In genomic region chr7:115748123-115748738, GRCh38 we compare ENCODE assay signal across 10 cellular contexts.
DNase-seq lines count a peak whose midpoint lies in the region; ATAC-seq and TF ChIP-seq lines count a peak whose summit lies in the region.
"Had no signal": no experiment of that assay in that cellular context is flagged by ENCODE, and none has a peak within 500 bp of the region (broad histone marks: within the 10 kb centered on the region; RNA-seq: fewer than 3 reads in every experiment).

No MANE protein-coding gene starts in this region.

- H3K4me3 ChIP-seq in choroid plexus epithelial cell (ENCODE audit: low read depth, low read length) (no peak overlapping the region), retinal pigment epithelial cell (ENCODE audit: low read length) (no peak overlapping the region), psoas muscle (no peak overlapping the region)

- no peak for ATAC-seq in psoas muscle

- no peaks in the 10 kb centered on the region for H3K36me3 ChIP-seq in psoas muscle (ENCODE audit: insufficient read depth in 1 of 2, low read depth in 1 of 2)

- H3K9me3 ChIP-seq in psoas muscle = no peaks in the 10 kb centered on the region

- no peaks in the 10 kb centered on the region for H3K27me3 ChIP-seq in psoas muscle (ENCODE audit: insufficient read depth in 3 of 3, low read length in 2 of 3)

- H3K4me1 ChIP-seq in psoas muscle = no peaks in the 10 kb centered on the region

- WGBS in psoas muscle, 3 donors = 57 to 62% (median 58%) methylated on average over 5 of the region's 5 CpGs

- intact Hi-C loops in psoas muscle (cut with DNase I) = no loop called here

- DNase-seq in NCI-H2171 treated with DMSO at 0.1 percent for 48 hours (lab: John Stamatoyannopoulos, UW) (peak; percentile 22), NCI-H2171 (lab: John Stamatoyannopoulos, UW) (no peak), NCI-H1417 (lab: John Stamatoyannopoulos, UW) (peak; percentile 20 to 74 (median 46)), choroid plexus epithelial cell (ENCODE audit: low read depth) (peak; percentile 30), retinal pigment epithelial cell (ENCODE audit: low read depth) (no peak), psoas muscle (no peak), HuH-7.5 (ENCODE audit: low spot score) (no peak)
- no peak for DNase-seq in activated CD4-positive, alpha-beta T cell treated with anti-CD3 and anti-CD28 coated beads for 1 hour
- DNase-seq: amygdala; stimulated activated CD4-positive, alpha-beta T cell treated with anti-CD3 and anti-CD28 coated beads, Interleukin-4, amount 100 ng/mL, for 1 hour had no signal

- TF ChIP-seq CTCF in choroid plexus epithelial cell (conservative IDR thresholded peaks at IDR 0.05; ENCODE audit: low read depth, low read length) (peak; percentile 54), retinal pigment epithelial cell (conservative IDR thresholded peaks at IDR 0.05; ENCODE audit: low read depth, low read length) (peak; percentile 54), psoas muscle (IDR thresholded peaks at IDR 0.05) (no peak)

- no peak overlapping the region for H3K27ac ChIP-seq in psoas muscle

Comparison
In these comparisons a context has a peak if more than half of its experiments do, and no peak if none do; other contexts are left out.
1. DNase-seq: peak in NCI-H2171 treated with DMSO at 0.1 percent for 48 hours (single experiment), NCI-H1417 (3 of 3) and choroid plexus epithelial cell (single experiment); none in NCI-H2171 (single experiment), retinal pigment epithelial cell (single experiment), activated CD4-positive, alpha-beta T cell treated with anti-CD3 and anti-CD28 coated beads for 1 hour (single experiment), psoas muscle (0 of 2) and HuH-7.5 (single experiment).